24 cellular contexts compared by ENCODE assay signal in the genomic region with DNA sequence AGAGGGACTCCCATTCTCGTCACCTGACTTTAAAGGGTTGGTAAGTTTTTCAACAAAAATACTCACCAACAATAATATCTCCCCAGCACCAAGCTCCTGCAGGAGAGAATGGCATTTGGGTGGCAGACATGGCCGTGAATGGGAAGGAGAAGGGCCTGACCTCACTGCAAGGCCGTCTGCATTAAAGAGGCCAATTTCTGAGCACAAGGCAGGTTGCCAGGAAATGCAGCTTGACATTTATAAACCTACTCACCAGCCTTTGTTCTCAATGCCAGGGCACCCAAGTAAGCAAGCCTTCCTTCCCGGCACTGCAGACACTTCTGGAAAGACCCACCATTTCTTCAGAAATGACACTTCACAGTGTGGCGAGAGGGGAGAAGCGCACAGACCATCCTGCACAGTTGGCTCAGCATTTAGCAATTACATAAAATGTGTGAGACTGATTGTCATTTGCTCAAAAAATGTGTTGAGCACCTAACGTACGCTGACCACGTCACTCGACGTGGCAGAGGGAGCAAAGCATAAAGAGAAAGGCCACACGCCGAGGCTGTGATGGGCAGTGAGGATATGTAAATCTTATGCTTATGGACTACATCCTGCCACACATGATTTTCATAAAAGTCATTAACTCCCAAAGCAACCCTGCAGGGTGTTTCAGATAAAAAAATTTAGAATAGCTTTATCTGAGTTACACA.
DNase-seq lines count a peak whose midpoint lies in the region; FAIRE-seq and TF ChIP-seq lines count a peak whose summit lies in the region.
"Had no signal": no experiment of that assay in that cellular context is flagged by ENCODE, and none has a peak within 500 bp of the region (broad histone marks: within the 10 kb centered on the region; RNA-seq: fewer than 3 reads in every experiment).

No MANE protein-coding gene starts in this region.

- H3K4me3 Mint-ChIP-seq in brain, result peak overlapping the region in 1 of 5 experiments; percentile 18
- H3K4me3 Mint-ChIP-seq: activated naive CD4-positive, alpha-beta T cell treated with anti-CD3 and anti-CD28 coated beads, Interleukin-2, amount 50 U/mL, for 24 hours; CD4-positive, CD25-positive, alpha-beta regulatory T cell; memory B cell; stimulated activated effector memory CD8-positive, alpha-beta T cell treated with anti-CD3 and anti-CD28 coated beads, Interleukin-12 subunit alpha, Interleukin-12 subunit beta, amount 100 ng/mL, for 72 hours had no signal

- no peak for FAIRE-seq in RCC 7860 (lab: Jason Lieb, UNC)
- FAIRE-seq: G401.6, kidney had no signal

- peaks cover 0 to 26% (median 18%) of the 10 kb centered on the region in 8 donors for H3K9me3 ChIP-seq in spleen
- H3K9me3 ChIP-seq: MG63, neutrophil had no signal

- H3K27ac Mint-ChIP-seq in brain, result peak overlapping the region in 3 of 5 experiments; percentile 38 to 77 (median 59)
- H3K27ac Mint-ChIP-seq: activated naive CD4-positive, alpha-beta T cell treated with anti-CD3 and anti-CD28 coated beads, Interleukin-2, amount 50 U/mL, for 24 hours; CD4-positive, CD25-positive, alpha-beta regulatory T cell; memory B cell; stimulated activated effector memory CD8-positive, alpha-beta T cell treated with anti-CD3 and anti-CD28 coated beads, Interleukin-12 subunit alpha, Interleukin-12 subunit beta, amount 100 ng/mL, for 72 hours had no signal

- H3K27ac ChIP-seq in spleen, result no peak overlapping the region
- H3K27ac ChIP-seq: GM23248, neutrophil had no signal

- H3K36me3 Mint-ChIP-seq in brain, result peaks cover 30% of the 10 kb centered on the region
- H3K36me3 Mint-ChIP-seq: CD4-positive, CD25-positive, alpha-beta regulatory T cell; stimulated activated effector memory CD8-positive, alpha-beta T cell treated with anti-CD3 and anti-CD28 coated beads, Interleukin-12 subunit alpha, Interleukin-12 subunit beta, amount 100 ng/mL, for 72 hours had no signal

- H3K4me3 ChIP-seq in spleen, result no peak overlapping the region
- H3K4me3 ChIP-seq: GM23248, MG63 had no signal

- H3K4me1 Mint-ChIP-seq in brain, result peaks cover 36% of the 10 kb centered on the region
- H3K4me1 Mint-ChIP-seq: activated naive CD4-positive, alpha-beta T cell treated with anti-CD3 and anti-CD28 coated beads, Interleukin-2, amount 50 U/mL, for 24 hours; CD4-positive, CD25-positive, alpha-beta regulatory T cell; memory B cell; stimulated activated effector memory CD8-positive, alpha-beta T cell treated with anti-CD3 and anti-CD28 coated beads, Interleukin-12 subunit alpha, Interleukin-12 subunit beta, amount 100 ng/mL, for 72 hours had no signal

- peaks cover 0 to 21% (median 0%) of the 10 kb centered on the region in 7 donors for H3K27me3 ChIP-seq in spleen (replicated peaks in 1 of 7)
- H3K27me3 ChIP-seq: MG63, neutrophil had no signal

- TF ChIP-seq CTCF in brain (conservative IDR thresholded peaks at IDR 0.05), result no peak
- no peak for TF ChIP-seq CTCF in spleen (IDR thresholded peaks at IDR 0.05 in 8 of 11, conservative IDR thresholded peaks at IDR 0.05 in 3 of 11)

- DNase-seq in DMS79 treated with DMSO at 0.1 percent for 48 hours (lab: John Stamatoyannopoulos, UW) (peak; percentile 83), NCI-H526 (lab: John Stamatoyannopoulos, UW) (peak; percentile 86 to 92), spleen (peak; percentile 47), RCC 7860 (ENCODE audit: low spot score) (no peak), nucleus accumbens (lab: John Stamatoyannopoulos, UW) (no peak), NCI-H345 (lab: John Stamatoyannopoulos, UW) (no peak)
- DNase-seq: activated CD4-positive, alpha-beta T cell treated with anti-CD3 and anti-CD28 coated beads, Interleukin-2, amount 50 U/mL, for 48 hours; activated CD8-positive, alpha-beta memory T cell treated with anti-CD3 and anti-CD28 coated beads, Interleukin-2, amount 50 U/mL, for 4 hours; CD4-positive, CD25-positive, alpha-beta regulatory T cell; GM23248; kidney; MG63; NCI-H1436 treated with DMSO at 0.1 percent for 48 hours; NCI-H2171 treated with DMSO at 0.1 percent for 48 hours; OCI-M1; stimulated activated CD4-positive, alpha-beta T cell treated with anti-CD3 and anti-CD28 coated beads, Interleukin-2, amount 100 ng/mL, for 48 hours; SW 1271; T1000 had no signal

- intact Hi-C loops in spleen (cut with DNase I; ENCODE audit: low total_unique reads), result no loop called here

- H3K9me3 Mint-ChIP-seq in brain, result peaks cover 20 to 65% (median 25%) of the 10 kb centered on the region in 5 experiments

- H3K36me3 ChIP-seq in spleen, result no peaks in the 10 kb centered on the region
- H3K36me3 ChIP-seq: MG63, neutrophil had no signal

- TF ChIP-seq POLR2A in spleen (IDR thresholded peaks at IDR 0.05), result no peak

- no peaks in the 10 kb centered on the region for H3K27me3 Mint-ChIP-seq in brain
- H3K27me3 Mint-ChIP-seq: memory B cell had no signal

- H3K4me1 ChIP-seq in spleen, result peaks cover 0 to 7% (median 0%) of the 10 kb centered on the region in 6 donors

- WGBS in spleen, 5 donors, result 54 to 74% (median 64%) methylated on average over 13 of the region's 13 CpGs

Comparison
In these comparisons a context has a peak if more than half of its experiments do, and no peak if none do; other contexts are left out.
1. DNase-seq: peak in DMS79 treated with DMSO at 0.1 percent for 48 hours (single experiment), NCI-H526 (2 of 2) and spleen (single experiment); none in RCC 7860 (single experiment), nucleus accumbens (0 of 56) and NCI-H345 (single experiment).